In genomic region chr20:46767127-46767761, GRCh38 we compare ENCODE assay signal across 8 cellular contexts. TPM values are rescaled to one million over a fixed set of nuclear protein-coding genes. Genes with fewer than 3 reads are reported as not detected.
DNase-seq lines count a peak whose midpoint lies in the region; ATAC-seq and TF ChIP-seq lines count a peak whose summit lies in the region.

No MANE protein-coding gene starts in this region.

- peaks cover 6% of the 10 kb centered on the region for H3K4me1 Mint-ChIP-seq in nephron progenitor cell

- no peak for ATAC-seq in Right ventricle myocardium inferior

- H3K36me3 Mint-ChIP-seq in nephron progenitor cell (ENCODE audit: low read depth): no peaks in the 10 kb centered on the region

- TF ChIP-seq CTCF in GM20000 (IDR thresholded peaks at IDR 0.05; ENCODE audit: extremely low read depth, missing control alignments): peak; percentile 39
- TF ChIP-seq CTCF in nephron progenitor cell (IDR thresholded peaks at IDR 0.05): peak; percentile 64

- in situ Hi-C loops in T47D (cut with HindIII; ENCODE audit: low pct_unique_long_range_greater_than_20kb, low sequenced_read_pairs): no loop called here

- no peak overlapping the region for H3K4me3 Mint-ChIP-seq in nephron progenitor cell

- peak; percentile 21 for DNase-seq in CMK (ENCODE audit: low read depth)
- DNase-seq in GM20000 (ENCODE audit: low spot score): peak; percentile 32
- peak; percentile 45 for DNase-seq in NCI-H510A (lab: John Stamatoyannopoulos, UW)
- DNase-seq in T47D (ENCODE audit: low read depth in 1 of 2, low spot score in 1 of 2): peak; percentile 62 to 76
- DNase-seq in nephron progenitor cell: peak; percentile 55
- DNase-seq in activated CD4-positive, CD25-positive, alpha-beta regulatory T cell treated with anti-CD3 and anti-CD28 coated beads, Interleukin-2, amount 50 U/mL, for 72 hours: no peak
- DNase-seq in effector CD8-positive, alpha-beta T cell (lab: John Stamatoyannopoulos, UW): no peak
- no peak for DNase-seq in Right ventricle myocardium inferior (ENCODE audit: missing footprints)

- H3K27ac Mint-ChIP-seq in nephron progenitor cell: no peak overlapping the region

- no peaks in the 10 kb centered on the region for H3K9me3 Mint-ChIP-seq in nephron progenitor cell

- peaks cover 15% of the 10 kb centered on the region for H3K27me3 Mint-ChIP-seq in nephron progenitor cell (ENCODE audit: low read depth, poor library complexity)

- intact Hi-C loops in Right ventricle myocardium inferior (cut with DNase I): no loop called here

RNA-seq across cellular contexts. Expression of gene SLC2A10, which starts 57.8 kb away (rescaled TPM):
- total RNA-seq in Right ventricle myocardium inferior: 3.1 TPM

Comparison
In these comparisons a context has a peak if more than half of its experiments do, and no peak if none do; other contexts are left out.
1. DNase-seq: peak in CMK (single experiment), GM20000 (single experiment), NCI-H510A (single experiment), T47D (2 of 2) and nephron progenitor cell (single experiment); none in activated CD4-positive, CD25-positive, alpha-beta regulatory T cell treated with anti-CD3 and anti-CD28 coated beads, Interleukin-2, amount 50 U/mL, for 72 hours (single experiment), effector CD8-positive, alpha-beta T cell (single experiment) and Right ventricle myocardium inferior (single experiment).